39 cellular contexts compared by ENCODE assay signal in genomic region chr13:49827336-49827735, GRCh38.
"Had no signal": no experiment of that assay in that cellular context is flagged by ENCODE, and none has a peak within 500 bp of the region (broad histone marks: within the 10 kb centered on the region; RNA-seq: fewer than 3 reads in every experiment).

No MANE protein-coding gene starts in this region.

- H3K4me3 Mint-ChIP-seq: activated naive CD4-positive, alpha-beta T cell treated with anti-CD3 and anti-CD28 coated beads for 36 hours; activated naive CD4-positive, alpha-beta T cell treated with anti-CD3 and anti-CD28 coated beads, Interleukin-2, amount 10 ng/mL, durations not matched to agents 7 days and 5 days; activated naive CD4-positive, alpha-beta T cell treated with anti-CD3 and anti-CD28 coated beads, Interleukin-2, amount 50 U/mL, for 24 hours; activated naive CD8-positive, alpha-beta T cell; activated naive CD8-positive, alpha-beta T cell treated with anti-CD3 and anti-CD28 coated beads for 36 hours; activated naive CD8-positive, alpha-beta T cell treated with anti-CD3 and anti-CD28 coated beads, Interleukin-2, amount 10 ng/mL, durations not matched to agents 7 days and 5 days; activated naive CD8-positive, alpha-beta T cell treated with anti-CD3 and anti-CD28 coated beads, Interleukin-2, amount 50 U/mL, for 24 hours; activated T-cell treated with anti-CD3 and anti-CD28 coated beads, Interleukin-2, amount 50 U/mL, for 24 hours; activated T-cell treated with anti-CD3 and anti-CD28 coated beads, Interleukin-2, amount 50 U/mL, for 4 hours; activated T-cell treated with anti-CD3 and anti-CD28 coated beads, Interleukin-2, amount 50 U/mL, for 72 hours; activated T-helper 1 cell treated with anti-CD3 and anti-CD28 coated beads, Interleukin-12 subunit alpha, Interleukin-12 subunit beta, Interleukin-2, Interleukin-4 antibody, amounts not matched to agents 30 ng/mL and 10 ng/mL and 1 ng/mL, durations not matched to agents 14 hours and 24 hours and 36 hours; activated T-helper 17 cell treated with anti-CD3 and anti-CD28 coated beads, Interleukin-2, amount 50 U/mL, for 72 hours; brain; central memory CD8-positive, alpha-beta T cell had no signal

- H3K27me3 Mint-ChIP-seq: activated naive CD4-positive, alpha-beta T cell treated with anti-CD3 and anti-CD28 coated beads, Interleukin-2, amount 50 U/mL, for 24 hours; activated naive CD8-positive, alpha-beta T cell treated with anti-CD3 and anti-CD28 coated beads for 36 hours had no signal

- H3K27me3 ChIP-seq: adrenal gland, ascending aorta, body of pancreas, brain microvascular endothelial cell, breast epithelium, cardiac muscle cell had no signal

- H3K9me3 Mint-ChIP-seq: activated T-helper 1 cell treated with anti-CD3 and anti-CD28 coated beads, Interleukin-12 subunit alpha, Interleukin-12 subunit beta, Interleukin-2, Interleukin-4 antibody, amounts not matched to agents 30 ng/mL and 10 ng/mL and 1 ng/mL, durations not matched to agents 14 hours and 24 hours and 36 hours had no signal

- H3K27ac ChIP-seq: adrenal gland, ascending aorta, body of pancreas, brain microvascular endothelial cell, breast epithelium, cardiac muscle cell had no signal

- H3K27ac Mint-ChIP-seq: activated naive CD4-positive, alpha-beta T cell treated with anti-CD3 and anti-CD28 coated beads for 36 hours; activated naive CD4-positive, alpha-beta T cell treated with anti-CD3 and anti-CD28 coated beads, Interleukin-2, amount 10 ng/mL, durations not matched to agents 7 days and 5 days; activated naive CD4-positive, alpha-beta T cell treated with anti-CD3 and anti-CD28 coated beads, Interleukin-2, amount 50 U/mL, for 24 hours; activated naive CD4-positive, alpha-beta T cell treated with anti-CD3 and anti-CD28 coated beads, Interleukin-2, amount 50 U/mL, for 72 hours; activated naive CD8-positive, alpha-beta T cell; activated naive CD8-positive, alpha-beta T cell treated with anti-CD3 and anti-CD28 coated beads for 36 hours; activated naive CD8-positive, alpha-beta T cell treated with anti-CD3 and anti-CD28 coated beads, Interleukin-2, amount 10 ng/mL, durations not matched to agents 7 days and 5 days; activated naive CD8-positive, alpha-beta T cell treated with anti-CD3 and anti-CD28 coated beads, Interleukin-2, amount 50 U/mL, for 24 hours; activated T-cell treated with anti-CD3 and anti-CD28 coated beads, Interleukin-2, amount 50 U/mL, for 24 hours; activated T-cell treated with anti-CD3 and anti-CD28 coated beads, Interleukin-2, amount 50 U/mL, for 72 hours; activated T-helper 1 cell treated with anti-CD3 and anti-CD28 coated beads, Interleukin-12 subunit alpha, Interleukin-12 subunit beta, Interleukin-2, Interleukin-4 antibody, amounts not matched to agents 30 ng/mL and 10 ng/mL and 1 ng/mL, durations not matched to agents 14 hours and 24 hours and 36 hours; activated T-helper 17 cell treated with anti-CD3 and anti-CD28 coated beads, Interleukin-2, amount 50 U/mL, for 72 hours; activated T-helper 2 cell treated with anti-CD3 and anti-CD28 coated beads, Interferon-gamma antibody, Interleukin-2, Interleukin-4, amounts not matched to agents 10 μg/mL and 5 μg/mL and 100 μg/mL, durations not matched to agents 14 hours and 24 hours and 36 hours; brain had no signal

- ATAC-seq: activated naive CD4-positive, alpha-beta T cell treated with anti-CD3 and anti-CD28 coated beads, Interleukin-2, amount 50 U/mL, for 72 hours; activated naive CD8-positive, alpha-beta T cell treated with anti-CD3 and anti-CD28 coated beads, Interleukin-2, amount 50 U/mL, for 24 hours; activated T-cell treated with anti-CD3 and anti-CD28 coated beads, Interleukin-2, amount 50 U/mL, for 4 hours; activated T-cell treated with anti-CD3 and anti-CD28 coated beads, Interleukin-2, amount 50 U/mL, for 72 hours; activated T-helper 17 cell treated with anti-CD3 and anti-CD28 coated beads, Interleukin-2, amount 50 U/mL, for 72 hours; body of pancreas had no signal

- H3K36me3 ChIP-seq: adrenal gland, ascending aorta, brain microvascular endothelial cell, breast epithelium, cardiac muscle cell had no signal

- DNase-seq: activated effector memory CD4-positive, alpha-beta T cell treated with anti-CD3 and anti-CD28 coated beads, Interleukin-2, amount 50 U/mL, for 16 hours; activated effector memory CD4-positive, alpha-beta T cell treated with Interleukin-2 at 50 U/mL for 16 hours; activated gamma-delta T cell; activated gamma-delta T cell treated with Interleukin-2 at 50 U/mL for 16 hours; activated naive CD4-positive, alpha-beta T cell; activated naive CD4-positive, alpha-beta T cell treated with anti-CD3 and anti-CD28 coated beads for 36 hours; activated naive CD4-positive, alpha-beta T cell treated with anti-CD3 and anti-CD28 coated beads, Interleukin-2, amount 10 ng/mL, durations not matched to agents 7 days and 5 days; activated naive CD4-positive, alpha-beta T cell treated with anti-CD3 and anti-CD28 coated beads, Interleukin-2, amount 50 U/mL, for 16 hours; activated naive CD4-positive, alpha-beta T cell treated with Interleukin-2 at 50 U/mL for 16 hours; activated naive CD8-positive, alpha-beta T cell treated with anti-CD3 and anti-CD28 coated beads for 36 hours; activated naive CD8-positive, alpha-beta T cell treated with anti-CD3 and anti-CD28 coated beads, Interleukin-2, amount 10 ng/mL, durations not matched to agents 7 days and 5 days; activated naive CD8-positive, alpha-beta T cell treated with anti-CD3 and anti-CD28 coated beads, Interleukin-2, amount 50 U/mL, for 24 hours; activated T-cell treated with anti-CD3 and anti-CD28 coated beads, Interleukin-2, amount 50 U/mL, for 24 hours; activated T-cell treated with anti-CD3 and anti-CD28 coated beads, Interleukin-2, amount 50 U/mL, for 4 hours; activated T-cell treated with anti-CD3 and anti-CD28 coated beads, Interleukin-2, amount 50 U/mL, for 48 hours; activated T-cell treated with anti-CD3 and anti-CD28 coated beads, Interleukin-2, amount 50 U/mL, for 72 hours; adrenal gland; amniotic stem cell; amygdala; anterior cingulate cortex; aorta; body of pancreas; brain microvascular endothelial cell; caudate nucleus; central memory CD4-positive, alpha-beta T cell; cerebellar nuclear complex had no signal

- H3K4me3 ChIP-seq: adrenal gland, ascending aorta, body of pancreas, breast epithelium, cardiac muscle cell had no signal

- H3K36me3 Mint-ChIP-seq: activated naive CD4-positive, alpha-beta T cell treated with anti-CD3 and anti-CD28 coated beads, Interleukin-2, amount 10 ng/mL, durations not matched to agents 7 days and 5 days; brain had no signal

- H3K9me3 ChIP-seq: adrenal gland, ascending aorta, body of pancreas, breast epithelium had no signal

- FAIRE-seq: astrocyte, bronchial epithelial cell had no signal

- H3K4me1 ChIP-seq: adrenal gland, ascending aorta, body of pancreas, breast epithelium had no signal

- H3K4me1 Mint-ChIP-seq: activated naive CD4-positive, alpha-beta T cell treated with anti-CD3 and anti-CD28 coated beads, Interleukin-2, amount 10 ng/mL, durations not matched to agents 7 days and 5 days; activated naive CD8-positive, alpha-beta T cell treated with anti-CD3 and anti-CD28 coated beads, Interleukin-2, amount 50 U/mL, for 24 hours; activated T-helper 17 cell treated with anti-CD3 and anti-CD28 coated beads, Interleukin-2, amount 50 U/mL, for 72 hours; brain; central memory CD8-positive, alpha-beta T cell had no signal
